ENCODE assay signal across 4 cellular contexts in genomic region chr20:53551719-53552571, GRCh38. TPM values are rescaled to one million over a fixed set of nuclear protein-coding genes. Genes with fewer than 3 reads are reported as not detected.
DNase-seq lines count a peak whose midpoint lies in the region; ATAC-seq, FAIRE-seq and TF ChIP-seq lines count a peak whose summit lies in the region.
"Not testable (repeated sequence)": the region's sequence is repeated elsewhere in the genome, so short reads cannot be mapped to it uniquely, and the experiment has no call there.

No MANE protein-coding gene starts in this region.

- not testable (repeated sequence) for H2AFZ ChIP-seq in HepG2 (ENCODE audit: low read length)

- 30% methylated on average over 12 of the region's 12 CpGs for whole genome bisulfite sequencing in HepG2 (ENCODE audit: low lambda C conversion rate)

- peak; percentile 82 for ATAC-seq in HepG2

- peak overlapping the region; percentile 19; the same call in 1 of the 2 replicates for H3K9ac ChIP-seq in HepG2 (ENCODE audit: insufficient read depth, low read depth, low read length)

- TF ChIP-seq CTCF in VCaP (conservative IDR thresholded peaks at IDR 0.05); neural crest cell (conservative IDR thresholded peaks at IDR 0.05): not testable (repeated sequence)
- TF ChIP-seq CTCF in HepG2 (CRISPR knock-in tag; IDR thresholded peaks at IDR 0.05) = 0 out of 2 replicates have a peak, but pooled peaks have one; percentile 7

- not testable (repeated sequence) for H3K4me3 Mint-ChIP-seq in neural crest cell

- H3K9me3 Mint-ChIP-seq in neural crest cell = not testable (repeated sequence)

- peak; percentile 59 to 88; a peak in 3 of 4 replicates for TF ChIP-seq EP300 in HepG2 (IDR thresholded peaks at IDR 0.05; ENCODE audit: low read depth in 2 of 2, low read length in 2 of 2)
- TF ChIP-seq EP300 in HepG2 (CRISPR knock-in tag; IDR thresholded peaks at IDR 0.05; ENCODE audit: borderline replicate concordance) = peak; percentile 47

- peak; percentile 74 for FAIRE-seq in HTR-8/SVneo (lab: Jason Lieb, UNC)
- FAIRE-seq in HepG2 (lab: Jason Lieb, UNC) = peak; percentile 98

- POLR2A ChIA-PET in HepG2 (lab: Yijun Ruan, JAX) = interaction anchor here (0.8 to 2.1 kb wide), 19 partner anchors 8 to 516 kb away, joined by 3 to 12 read pairs (median 4); no protein-coding TSS in a partner anchor

- not testable (repeated sequence) for H3K79me2 ChIP-seq in HepG2 (ENCODE audit: insufficient read depth, low read length)

- peak overlapping the region; percentile 20; the same call in 1 of the 2 replicates for H3K27ac ChIP-seq in VCaP
- H3K27ac ChIP-seq in HepG2 (ENCODE audit: extremely low read length, insufficient read depth, low read length) = peak overlapping the region; percentile 73

- not testable (repeated sequence) for H3K36me3 Mint-ChIP-seq in neural crest cell (ENCODE audit: low read depth)

- BruUV-seq in HepG2 (replicated peaks; lab: Mats Ljungman, UMichigan) = not testable (repeated sequence)

- H3K27me3 Mint-ChIP-seq in neural crest cell (ENCODE audit: low read depth) = not testable (repeated sequence)

- CTCF ChIA-PET in HepG2 (lab: Yijun Ruan, JAX; ENCODE audit: low intra/inter-chr PET ratio, low total read pairs) = not testable (repeated sequence)

- H3K36me3 ChIP-seq in HepG2 (replicated peaks in 1 of 2; ENCODE audit: control insufficient read depth in 1 of 2, insufficient read depth in 2 of 2, low read length in 2 of 2) = not testable (repeated sequence)

- intact Hi-C loops in HepG2 (cut with micrococcal nuclease; ENCODE audit: unreplicated experiment) = loop anchor here (1.0 kb wide), 1 partner anchor 388 kb away; no protein-coding TSS in a partner anchor

- peaks cover 14% of the 10 kb centered on the region for H3K4me1 Mint-ChIP-seq in neural crest cell

- H3K9me3 ChIP-seq in HepG2 (ENCODE audit: low read length) = not testable (repeated sequence)

- H3K4me3 ChIP-seq in HepG2 (replicated peaks in 1 of 3; ENCODE audit: insufficient read depth in 1 of 3, low read depth in 2 of 3, low read length in 3 of 3) = peak overlapping the region in 2 of 3 experiments; percentile 27 to 51; a peak in 3 of 6 replicates

- DNase-seq in HTR-8/SVneo (ENCODE audit: insufficient read length, low spot score); neural crest cell (ENCODE audit: low read depth, low spot score): not testable (repeated sequence)
- peak; percentile 89 for DNase-seq in HepG2 (ENCODE audit: low spot score)

- TF ChIP-seq POLR2A in HepG2 (IDR thresholded peaks at IDR 0.05; ENCODE audit: insufficient read depth in 1 of 2, low read depth in 2 of 2, low read length in 2 of 2) = peak in 1 of 2 experiments; percentile 53; a peak in 1 of 4 replicates

- not testable (repeated sequence) for H3K27me3 ChIP-seq in HepG2 (ENCODE audit: control insufficient read depth in 1 of 2, insufficient read depth in 2 of 2, low read length in 2 of 2)

- peaks cover 84% of the 10 kb centered on the region for H3K4me1 ChIP-seq in HepG2 (ENCODE audit: insufficient read depth, low read length)

- not testable (repeated sequence) for TF ChIP-seq RAD21 in HepG2 (CRISPR knock-in tag; IDR thresholded peaks at IDR 0.05)

- in situ Hi-C loops in HepG2 (cut with HindIII; ENCODE audit: extremely low pct_ligation_motif_present, low pct_unique_long_range_greater_than_20kb) = not testable (repeated sequence)

- peak overlapping the region; percentile 57 for H3K27ac Mint-ChIP-seq in neural crest cell (ENCODE audit: unreplicated experiment)

- H4K20me1 ChIP-seq in HepG2 (ENCODE audit: insufficient read depth, low read length) = not testable (repeated sequence)

- peak overlapping the region; percentile 68 for H3K4me2 ChIP-seq in HepG2 (ENCODE audit: low read depth, low read length)

TF ChIP-seq in HepG2, 621 proteins besides CTCF, POLR2A, EP300 and RAD21 (continues in another document):
- TF ChIP-seq ZBTB37 (CRISPR knock-in tag; IDR thresholded peaks at IDR 0.05) (0 out of 2 replicates have a peak, but pooled peaks have one; percentile 56), PAXIP1 (CRISPR knock-in tag; conservative IDR thresholded peaks at IDR 0.05) (peak; percentile 92), HDAC1 (CRISPR knock-in tag; IDR thresholded peaks at IDR 0.05) (peak; percentile 70), SP140L (CRISPR knock-in tag; IDR thresholded peaks at IDR 0.05; ENCODE audit: borderline replicate concordance) (peak; percentile 89; the same call in 1 of the 2 replicates), ZMYM2 (CRISPR knock-in tag; IDR thresholded peaks at IDR 0.05) (peak; percentile 100), KLF16 (CRISPR knock-in tag; IDR thresholded peaks at IDR 0.05) (peak in 1 of 2 experiments; percentile 79; a peak in 1 of 4 replicates), CBFB (CRISPR knock-in tag; IDR thresholded peaks at IDR 0.05) (peak; percentile 79), ZBTB7A (CRISPR knock-in tag; IDR thresholded peaks at IDR 0.05) (0 out of 2 replicates have a peak, but pooled peaks have one; percentile 50), ZNF331 (CRISPR knock-in tag; IDR thresholded peaks at IDR 0.05) (peak; percentile 93), ZBTB25 (CRISPR knock-in tag; IDR thresholded peaks at IDR 0.05) (peak; percentile 71; the same call in 1 of the 2 replicates)

RNA-seq across cellular contexts. Expression of gene ZNF217, which starts 41.7 kb away (rescaled TPM):
- total RNA-seq in HepG2 (2016; rRNA removed; fragmentation: Illumina TruSeq; extraction: Trizol) = 29.8 and 65.0 TPM in 2 replicates
- total RNA-seq in HepG2 (2016; cell fraction: cytosol; rRNA removed; fragmentation: Illumina TruSeq; extraction: Trizol; ENCODE audit: low read depth) = 3.8 and 3.9 TPM in 2 replicates
- 30.1 and 52.5 TPM in 2 replicates for total RNA-seq in HepG2 (2016; cell fraction: insoluble cytoplasmic fraction; rRNA removed; fragmentation: Illumina TruSeq; extraction: Trizol)
- 17.5 and 18.9 TPM in 2 replicates for total RNA-seq in HepG2 (2016; cell fraction: membrane; rRNA removed; fragmentation: Illumina TruSeq; extraction: Trizol)
- 46.4 and 49.3 TPM in 2 replicates for total RNA-seq in HepG2 (2016; cell fraction: nucleus; rRNA removed; fragmentation: Illumina TruSeq; extraction: Trizol)
- polyA plus RNA-seq in HepG2 (2011; rRNA removed) = 22.3 and 23.7 TPM in 2 replicates
- 16.1 and 20.6 TPM in 2 replicates for polyA plus RNA-seq in HepG2 (2011; cell fraction: cytosol; rRNA removed)
- 28.1 and 34.2 TPM in 2 replicates for polyA plus RNA-seq in HepG2 (2011; cell fraction: nucleus; rRNA removed)
- polyA plus RNA-seq in HepG2 (2012) = 30.6 and 41.2 TPM in 2 replicates
- polyA plus RNA-seq in HepG2 (2016; cell fraction: cytosol; fragmentation: Illumina TruSeq; extraction: Trizol; ENCODE audit: low read depth) = 0.85 and 1.1 TPM in 2 replicates
- 50.4 and 54.5 TPM in 2 replicates for polyA plus RNA-seq in HepG2 (2016; cell fraction: insoluble cytoplasmic fraction; fragmentation: Illumina TruSeq; extraction: Trizol; ENCODE audit: low read depth)
- polyA plus RNA-seq in HepG2 (2016; cell fraction: membrane; fragmentation: Illumina TruSeq; extraction: Trizol; ENCODE audit: low read depth) = 5.7 and 6.3 TPM in 2 replicates
- 66.7 and 71.5 TPM in 2 replicates for polyA plus RNA-seq in HepG2 (2016; cell fraction: nucleus; fragmentation: Illumina TruSeq; extraction: Trizol; ENCODE audit: insufficient read depth, low read depth)
- 13.5 and 82.3 TPM in 2 replicates for polyA minus RNA-seq in HepG2 (2011; rRNA and poly(A)+ RNA removed; ENCODE audit: low replicate concordance)
- polyA minus RNA-seq in HepG2 (2011; cell fraction: cytosol; rRNA and poly(A)+ RNA removed) = 62.7 and 65.9 TPM in 2 replicates
- polyA minus RNA-seq in HepG2 (2011; cell fraction: nucleus; rRNA and poly(A)+ RNA removed) = 63.2 and 86.3 TPM in 2 replicates
- 32.0 and 35.5 TPM in 2 replicates for total RNA-seq in neural crest cell
